In the genomic region with DNA sequence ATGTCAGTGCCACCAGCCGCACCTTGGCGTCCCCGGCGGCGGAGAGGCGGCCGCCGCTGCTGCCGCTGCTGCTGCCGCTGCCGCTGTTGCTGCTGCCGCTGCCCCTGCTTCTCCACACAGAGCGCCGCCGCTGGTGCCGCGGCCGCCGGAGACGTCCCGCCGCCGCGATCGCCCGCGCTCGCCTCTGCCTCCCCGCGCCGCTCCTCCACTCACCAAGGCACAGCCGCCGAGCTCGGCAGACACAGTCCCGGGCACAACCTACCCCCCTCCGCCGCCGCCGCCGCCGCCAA, we compare ENCODE assay signal across 8 cellular contexts. TPM values are rescaled to one million over a fixed set of nuclear protein-coding genes. Genes with fewer than 3 reads are reported as not detected.
DNase-seq lines count a peak whose midpoint lies in the region; ATAC-seq and TF ChIP-seq lines count a peak whose summit lies in the region.

A gene (minus strand): TSS at position 260 of the 290 bp plus-strand sequence.

- peak; percentile 20 for ATAC-seq in GM18511 (IDR thresholded peaks at IDR 0.05; ENCODE audit: unreplicated experiment)
- ATAC-seq in HG02623 (IDR thresholded peaks at IDR 0.05; ENCODE audit: unreplicated experiment) = peak; percentile 11
- no peak for ATAC-seq in Right ventricle myocardium inferior

- DNase-seq in Right ventricle myocardium inferior (ENCODE audit: missing footprints) = no peak
- no peak for DNase-seq in pulmonary artery endothelial cell (ENCODE audit: low read depth, low spot score)
- no peak for DNase-seq in putamen (ENCODE audit: low spot score)
- no peak for DNase-seq in midbrain (lab: John Stamatoyannopoulos, UW)
- no peak for DNase-seq in NCI-H2171 treated with DMSO at 0.1 percent for 48 hours (lab: John Stamatoyannopoulos, UW)

- peak within 1 kb of the TSS; percentile 88 for H3K4me3 ChIP-seq in WI38 (ENCODE audit: low read depth, low read length)

- no peak for TF ChIP-seq CTCF in WI38 (IDR thresholded peaks at IDR 0.05; ENCODE audit: low read depth, low read length)

- intact Hi-C loops in Right ventricle myocardium inferior (cut with DNase I) = loop anchor here (2.0 to 5.0 kb wide), 4 partner anchors 65 to 385 kb away; no protein-coding TSS in a partner anchor

RNA-seq across cellular contexts. Expression of the gene that starts here (rescaled TPM):
- total RNA-seq in Right ventricle myocardium inferior (23.3 TPM), pulmonary artery endothelial cell (41.2 and 72.6 TPM in 2 replicates)
